In the genomic region with DNA sequence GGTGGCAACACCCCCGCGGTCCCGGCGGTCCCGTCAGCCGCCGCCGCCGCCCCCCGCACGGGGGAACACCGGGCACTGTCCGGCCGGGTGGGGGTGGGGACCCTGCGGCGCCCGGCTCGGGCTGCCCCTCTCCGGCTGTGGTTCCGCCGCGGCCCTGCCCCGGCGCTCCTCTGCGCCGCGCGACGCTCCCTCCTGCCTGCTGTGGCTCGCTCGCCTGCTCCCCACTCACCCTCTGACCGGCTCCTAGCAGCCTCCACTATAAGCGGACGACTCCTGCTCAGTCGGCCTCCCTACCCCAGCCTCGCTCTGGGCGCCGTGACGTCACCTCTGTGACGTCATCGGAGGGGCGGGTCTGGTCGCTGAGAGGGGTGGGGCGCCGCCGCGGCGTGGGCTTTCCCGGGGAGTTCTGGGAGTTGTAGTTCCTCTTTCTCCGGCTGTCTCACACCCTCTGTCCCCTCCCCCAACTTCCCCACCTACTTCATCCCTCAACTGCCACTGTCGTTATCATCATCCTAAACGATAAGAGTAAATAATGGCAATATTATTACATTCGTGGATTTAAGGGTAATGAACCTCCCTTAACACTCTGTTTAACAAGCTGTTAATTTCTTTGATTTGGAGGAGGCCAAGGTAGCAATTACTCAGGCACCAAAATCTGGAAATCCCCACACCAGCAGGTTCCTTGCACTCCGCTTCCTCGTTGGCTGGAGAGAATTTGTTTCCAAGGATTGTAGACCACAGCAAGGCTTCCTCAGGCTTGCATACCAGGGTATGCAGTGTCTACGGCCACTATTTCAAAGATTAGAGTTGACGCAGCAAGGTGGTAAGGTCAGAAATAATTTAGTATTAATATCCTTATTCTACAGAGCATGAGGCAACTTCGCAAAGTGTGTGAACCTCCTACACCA, we compare ENCODE assay signal across 1 cellular context.
TF ChIP-seq lines count a peak whose summit lies in the region.

A gene (minus strand): TSS at position 308 of the 908 bp plus-strand sequence. CDS start 405 bp downstream, outside the sequence.

TF ChIP-seq in K562, 482 proteins besides CTCF, POLR2A, EP300 and RAD21 (continued from another document and continues in another):
- TF ChIP-seq FUS (optimal IDR thresholded peaks at IDR 0.05; ENCODE audit: low read depth, low read length) (peak; percentile 83), NCOA1 (IDR thresholded peaks at IDR 0.05; ENCODE audit: low read depth) (peak; percentile 87; the same call in 1 of the 2 replicates), ZNF707 (CRISPR knock-in tag; conservative IDR thresholded peaks at IDR 0.05) (no peak), PHB2 (IDR thresholded peaks at IDR 0.05; ENCODE audit: low read depth) (no peak), POLR2AphosphoS5 (IDR thresholded peaks at IDR 0.05; ENCODE audit: control insufficient read depth, insufficient read depth, low read depth, low read length) (peak; percentile 78), ZNF589 (CRISPR knock-in tag; IDR thresholded peaks at IDR 0.05; ENCODE audit: low read depth) (peak; percentile 95), TAF15 (IDR thresholded peaks at IDR 0.05; ENCODE audit: low read depth, low read length) (no peak), BCOR (IDR thresholded peaks at IDR 0.05) (peak; percentile 11; the same call in 1 of the 2 replicates), CREB1 (IDR thresholded peaks at IDR 0.05) (peak; percentile 98), CREB1 (CRISPR knock-in tag; IDR thresholded peaks at IDR 0.05) (peak; percentile 98), GABPA (tag; conservative IDR thresholded peaks at IDR 0.05; ENCODE audit: low read depth) (peak; percentile 66; the same call in 1 of the 2 replicates), SIN3A (IDR thresholded peaks at IDR 0.05; ENCODE audit: borderline replicate concordance in 2 of 2, control insufficient read depth in 1 of 2, low read depth in 2 of 2, low read length in 2 of 2) (peak in 1 of 2 experiments; percentile 27; a peak in 2 of 4 replicates), FOXK2 (conservative IDR thresholded peaks at IDR 0.05 in 1 of 2, IDR thresholded peaks at IDR 0.05 in 1 of 2; ENCODE audit: low read depth in 2 of 2) (0 out of 4 replicates have a peak, but pooled peaks of 1 of the 2 experiments have one; percentile 14), HNRNPH1 (optimal IDR thresholded peaks at IDR 0.05; ENCODE audit: low read depth, low read length) (no peak), E2F3 (CRISPR knock-in tag; IDR thresholded peaks at IDR 0.05) (0 out of 2 replicates have a peak, but pooled peaks have one; percentile 60), PTBP1 (IDR thresholded peaks at IDR 0.05; ENCODE audit: low read depth, low read length) (no peak), ZFX (CRISPR knock-in tag; IDR thresholded peaks at IDR 0.05) (peak; percentile 86), ZNF780A (CRISPR knock-in tag; IDR thresholded peaks at IDR 0.05) (no peak), KLF1 (tag; IDR thresholded peaks at IDR 0.05) (peak; percentile 93)
- TF ChIP-seq, protein P1, sequence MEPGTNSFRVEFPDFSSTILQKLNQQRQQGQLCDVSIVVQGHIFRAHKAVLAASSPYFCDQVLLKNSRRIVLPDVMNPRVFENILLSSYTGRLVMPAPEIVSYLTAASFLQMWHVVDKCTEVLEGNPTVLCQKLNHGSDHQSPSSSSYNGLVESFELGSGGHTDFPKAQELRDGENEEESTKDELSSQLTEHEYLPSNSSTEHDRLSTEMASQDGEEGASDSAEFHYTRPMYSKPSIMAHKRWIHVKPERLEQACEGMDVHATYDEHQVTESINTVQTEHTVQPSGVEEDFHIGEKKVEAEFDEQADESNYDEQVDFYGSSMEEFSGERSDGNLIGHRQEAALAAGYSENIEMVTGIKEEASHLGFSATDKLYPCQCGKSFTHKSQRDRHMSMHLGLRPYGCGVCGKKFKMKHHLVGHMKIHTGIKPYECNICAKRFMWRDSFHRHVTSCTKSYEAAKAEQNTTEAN (CRISPR knock-in tag; IDR thresholded peaks at IDR 0.05): no peak
- TF ChIP-seq, protein P2, sequence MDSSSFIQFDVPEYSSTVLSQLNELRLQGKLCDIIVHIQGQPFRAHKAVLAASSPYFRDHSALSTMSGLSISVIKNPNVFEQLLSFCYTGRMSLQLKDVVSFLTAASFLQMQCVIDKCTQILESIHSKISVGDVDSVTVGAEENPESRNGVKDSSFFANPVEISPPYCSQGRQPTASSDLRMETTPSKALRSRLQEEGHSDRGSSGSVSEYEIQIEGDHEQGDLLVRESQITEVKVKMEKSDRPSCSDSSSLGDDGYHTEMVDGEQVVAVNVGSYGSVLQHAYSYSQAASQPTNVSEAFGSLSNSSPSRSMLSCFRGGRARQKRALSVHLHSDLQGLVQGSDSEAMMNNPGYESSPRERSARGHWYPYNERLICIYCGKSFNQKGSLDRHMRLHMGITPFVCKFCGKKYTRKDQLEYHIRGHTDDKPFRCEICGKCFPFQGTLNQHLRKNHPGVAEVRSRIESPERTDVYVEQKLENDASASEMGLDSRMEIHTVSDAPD (CRISPR knock-in tag; IDR thresholded peaks at IDR 0.05): 0 out of 2 replicates have a peak, but pooled peaks have one; percentile 53
- TF ChIP-seq, protein P3, sequence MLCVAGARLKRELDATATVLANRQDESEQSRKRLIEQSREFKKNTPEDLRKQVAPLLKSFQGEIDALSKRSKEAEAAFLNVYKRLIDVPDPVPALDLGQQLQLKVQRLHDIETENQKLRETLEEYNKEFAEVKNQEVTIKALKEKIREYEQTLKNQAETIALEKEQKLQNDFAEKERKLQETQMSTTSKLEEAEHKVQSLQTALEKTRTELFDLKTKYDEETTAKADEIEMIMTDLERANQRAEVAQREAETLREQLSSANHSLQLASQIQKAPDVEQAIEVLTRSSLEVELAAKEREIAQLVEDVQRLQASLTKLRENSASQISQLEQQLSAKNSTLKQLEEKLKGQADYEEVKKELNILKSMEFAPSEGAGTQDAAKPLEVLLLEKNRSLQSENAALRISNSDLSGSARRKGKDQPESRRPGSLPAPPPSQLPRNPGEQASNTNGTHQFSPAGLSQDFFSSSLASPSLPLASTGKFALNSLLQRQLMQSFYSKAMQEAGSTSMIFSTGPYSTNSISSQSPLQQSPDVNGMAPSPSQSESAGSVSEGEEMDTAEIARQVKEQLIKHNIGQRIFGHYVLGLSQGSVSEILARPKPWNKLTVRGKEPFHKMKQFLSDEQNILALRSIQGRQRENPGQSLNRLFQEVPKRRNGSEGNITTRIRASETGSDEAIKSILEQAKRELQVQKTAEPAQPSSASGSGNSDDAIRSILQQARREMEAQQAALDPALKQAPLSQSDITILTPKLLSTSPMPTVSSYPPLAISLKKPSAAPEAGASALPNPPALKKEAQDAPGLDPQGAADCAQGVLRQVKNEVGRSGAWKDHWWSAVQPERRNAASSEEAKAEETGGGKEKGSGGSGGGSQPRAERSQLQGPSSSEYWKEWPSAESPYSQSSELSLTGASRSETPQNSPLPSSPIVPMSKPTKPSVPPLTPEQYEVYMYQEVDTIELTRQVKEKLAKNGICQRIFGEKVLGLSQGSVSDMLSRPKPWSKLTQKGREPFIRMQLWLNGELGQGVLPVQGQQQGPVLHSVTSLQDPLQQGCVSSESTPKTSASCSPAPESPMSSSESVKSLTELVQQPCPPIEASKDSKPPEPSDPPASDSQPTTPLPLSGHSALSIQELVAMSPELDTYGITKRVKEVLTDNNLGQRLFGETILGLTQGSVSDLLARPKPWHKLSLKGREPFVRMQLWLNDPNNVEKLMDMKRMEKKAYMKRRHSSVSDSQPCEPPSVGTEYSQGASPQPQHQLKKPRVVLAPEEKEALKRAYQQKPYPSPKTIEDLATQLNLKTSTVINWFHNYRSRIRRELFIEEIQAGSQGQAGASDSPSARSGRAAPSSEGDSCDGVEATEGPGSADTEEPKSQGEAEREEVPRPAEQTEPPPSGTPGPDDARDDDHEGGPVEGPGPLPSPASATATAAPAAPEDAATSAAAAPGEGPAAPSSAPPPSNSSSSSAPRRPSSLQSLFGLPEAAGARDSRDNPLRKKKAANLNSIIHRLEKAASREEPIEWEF (CRISPR knock-in tag; IDR thresholded peaks at IDR 0.05): peak; percentile 89; the same call in 1 of the 2 replicates
- TF ChIP-seq, protein P4, sequence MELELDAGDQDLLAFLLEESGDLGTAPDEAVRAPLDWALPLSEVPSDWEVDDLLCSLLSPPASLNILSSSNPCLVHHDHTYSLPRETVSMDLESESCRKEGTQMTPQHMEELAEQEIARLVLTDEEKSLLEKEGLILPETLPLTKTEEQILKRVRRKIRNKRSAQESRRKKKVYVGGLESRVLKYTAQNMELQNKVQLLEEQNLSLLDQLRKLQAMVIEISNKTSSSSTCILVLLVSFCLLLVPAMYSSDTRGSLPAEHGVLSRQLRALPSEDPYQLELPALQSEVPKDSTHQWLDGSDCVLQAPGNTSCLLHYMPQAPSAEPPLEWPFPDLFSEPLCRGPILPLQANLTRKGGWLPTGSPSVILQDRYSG (tag; conservative IDR thresholded peaks at IDR 0.05; ENCODE audit: low read depth): peak; percentile 67; the same call in 1 of the 2 replicates
- TF ChIP-seq, protein P5, sequence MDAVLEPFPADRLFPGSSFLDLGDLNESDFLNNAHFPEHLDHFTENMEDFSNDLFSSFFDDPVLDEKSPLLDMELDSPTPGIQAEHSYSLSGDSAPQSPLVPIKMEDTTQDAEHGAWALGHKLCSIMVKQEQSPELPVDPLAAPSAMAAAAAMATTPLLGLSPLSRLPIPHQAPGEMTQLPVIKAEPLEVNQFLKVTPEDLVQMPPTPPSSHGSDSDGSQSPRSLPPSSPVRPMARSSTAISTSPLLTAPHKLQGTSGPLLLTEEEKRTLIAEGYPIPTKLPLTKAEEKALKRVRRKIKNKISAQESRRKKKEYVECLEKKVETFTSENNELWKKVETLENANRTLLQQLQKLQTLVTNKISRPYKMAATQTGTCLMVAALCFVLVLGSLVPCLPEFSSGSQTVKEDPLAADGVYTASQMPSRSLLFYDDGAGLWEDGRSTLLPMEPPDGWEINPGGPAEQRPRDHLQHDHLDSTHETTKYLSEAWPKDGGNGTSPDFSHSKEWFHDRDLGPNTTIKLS (IDR thresholded peaks at IDR 0.05; ENCODE audit: borderline replicate concordance, low read depth): peak; percentile 73
- TF ChIP-seq, protein P6, sequence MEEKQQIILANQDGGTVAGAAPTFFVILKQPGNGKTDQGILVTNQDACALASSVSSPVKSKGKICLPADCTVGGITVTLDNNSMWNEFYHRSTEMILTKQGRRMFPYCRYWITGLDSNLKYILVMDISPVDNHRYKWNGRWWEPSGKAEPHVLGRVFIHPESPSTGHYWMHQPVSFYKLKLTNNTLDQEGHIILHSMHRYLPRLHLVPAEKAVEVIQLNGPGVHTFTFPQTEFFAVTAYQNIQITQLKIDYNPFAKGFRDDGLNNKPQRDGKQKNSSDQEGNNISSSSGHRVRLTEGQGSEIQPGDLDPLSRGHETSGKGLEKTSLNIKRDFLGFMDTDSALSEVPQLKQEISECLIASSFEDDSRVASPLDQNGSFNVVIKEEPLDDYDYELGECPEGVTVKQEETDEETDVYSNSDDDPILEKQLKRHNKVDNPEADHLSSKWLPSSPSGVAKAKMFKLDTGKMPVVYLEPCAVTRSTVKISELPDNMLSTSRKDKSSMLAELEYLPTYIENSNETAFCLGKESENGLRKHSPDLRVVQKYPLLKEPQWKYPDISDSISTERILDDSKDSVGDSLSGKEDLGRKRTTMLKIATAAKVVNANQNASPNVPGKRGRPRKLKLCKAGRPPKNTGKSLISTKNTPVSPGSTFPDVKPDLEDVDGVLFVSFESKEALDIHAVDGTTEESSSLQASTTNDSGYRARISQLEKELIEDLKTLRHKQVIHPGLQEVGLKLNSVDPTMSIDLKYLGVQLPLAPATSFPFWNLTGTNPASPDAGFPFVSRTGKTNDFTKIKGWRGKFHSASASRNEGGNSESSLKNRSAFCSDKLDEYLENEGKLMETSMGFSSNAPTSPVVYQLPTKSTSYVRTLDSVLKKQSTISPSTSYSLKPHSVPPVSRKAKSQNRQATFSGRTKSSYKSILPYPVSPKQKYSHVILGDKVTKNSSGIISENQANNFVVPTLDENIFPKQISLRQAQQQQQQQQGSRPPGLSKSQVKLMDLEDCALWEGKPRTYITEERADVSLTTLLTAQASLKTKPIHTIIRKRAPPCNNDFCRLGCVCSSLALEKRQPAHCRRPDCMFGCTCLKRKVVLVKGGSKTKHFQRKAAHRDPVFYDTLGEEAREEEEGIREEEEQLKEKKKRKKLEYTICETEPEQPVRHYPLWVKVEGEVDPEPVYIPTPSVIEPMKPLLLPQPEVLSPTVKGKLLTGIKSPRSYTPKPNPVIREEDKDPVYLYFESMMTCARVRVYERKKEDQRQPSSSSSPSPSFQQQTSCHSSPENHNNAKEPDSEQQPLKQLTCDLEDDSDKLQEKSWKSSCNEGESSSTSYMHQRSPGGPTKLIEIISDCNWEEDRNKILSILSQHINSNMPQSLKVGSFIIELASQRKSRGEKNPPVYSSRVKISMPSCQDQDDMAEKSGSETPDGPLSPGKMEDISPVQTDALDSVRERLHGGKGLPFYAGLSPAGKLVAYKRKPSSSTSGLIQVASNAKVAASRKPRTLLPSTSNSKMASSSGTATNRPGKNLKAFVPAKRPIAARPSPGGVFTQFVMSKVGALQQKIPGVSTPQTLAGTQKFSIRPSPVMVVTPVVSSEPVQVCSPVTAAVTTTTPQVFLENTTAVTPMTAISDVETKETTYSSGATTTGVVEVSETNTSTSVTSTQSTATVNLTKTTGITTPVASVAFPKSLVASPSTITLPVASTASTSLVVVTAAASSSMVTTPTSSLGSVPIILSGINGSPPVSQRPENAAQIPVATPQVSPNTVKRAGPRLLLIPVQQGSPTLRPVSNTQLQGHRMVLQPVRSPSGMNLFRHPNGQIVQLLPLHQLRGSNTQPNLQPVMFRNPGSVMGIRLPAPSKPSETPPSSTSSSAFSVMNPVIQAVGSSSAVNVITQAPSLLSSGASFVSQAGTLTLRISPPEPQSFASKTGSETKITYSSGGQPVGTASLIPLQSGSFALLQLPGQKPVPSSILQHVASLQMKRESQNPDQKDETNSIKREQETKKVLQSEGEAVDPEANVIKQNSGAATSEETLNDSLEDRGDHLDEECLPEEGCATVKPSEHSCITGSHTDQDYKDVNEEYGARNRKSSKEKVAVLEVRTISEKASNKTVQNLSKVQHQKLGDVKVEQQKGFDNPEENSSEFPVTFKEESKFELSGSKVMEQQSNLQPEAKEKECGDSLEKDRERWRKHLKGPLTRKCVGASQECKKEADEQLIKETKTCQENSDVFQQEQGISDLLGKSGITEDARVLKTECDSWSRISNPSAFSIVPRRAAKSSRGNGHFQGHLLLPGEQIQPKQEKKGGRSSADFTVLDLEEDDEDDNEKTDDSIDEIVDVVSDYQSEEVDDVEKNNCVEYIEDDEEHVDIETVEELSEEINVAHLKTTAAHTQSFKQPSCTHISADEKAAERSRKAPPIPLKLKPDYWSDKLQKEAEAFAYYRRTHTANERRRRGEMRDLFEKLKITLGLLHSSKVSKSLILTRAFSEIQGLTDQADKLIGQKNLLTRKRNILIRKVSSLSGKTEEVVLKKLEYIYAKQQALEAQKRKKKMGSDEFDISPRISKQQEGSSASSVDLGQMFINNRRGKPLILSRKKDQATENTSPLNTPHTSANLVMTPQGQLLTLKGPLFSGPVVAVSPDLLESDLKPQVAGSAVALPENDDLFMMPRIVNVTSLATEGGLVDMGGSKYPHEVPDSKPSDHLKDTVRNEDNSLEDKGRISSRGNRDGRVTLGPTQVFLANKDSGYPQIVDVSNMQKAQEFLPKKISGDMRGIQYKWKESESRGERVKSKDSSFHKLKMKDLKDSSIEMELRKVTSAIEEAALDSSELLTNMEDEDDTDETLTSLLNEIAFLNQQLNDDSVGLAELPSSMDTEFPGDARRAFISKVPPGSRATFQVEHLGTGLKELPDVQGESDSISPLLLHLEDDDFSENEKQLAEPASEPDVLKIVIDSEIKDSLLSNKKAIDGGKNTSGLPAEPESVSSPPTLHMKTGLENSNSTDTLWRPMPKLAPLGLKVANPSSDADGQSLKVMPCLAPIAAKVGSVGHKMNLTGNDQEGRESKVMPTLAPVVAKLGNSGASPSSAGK (IDR thresholded peaks at IDR 0.05): peak; percentile 75; the same call in 1 of the 2 replicates
- TF ChIP-seq, protein P7, sequence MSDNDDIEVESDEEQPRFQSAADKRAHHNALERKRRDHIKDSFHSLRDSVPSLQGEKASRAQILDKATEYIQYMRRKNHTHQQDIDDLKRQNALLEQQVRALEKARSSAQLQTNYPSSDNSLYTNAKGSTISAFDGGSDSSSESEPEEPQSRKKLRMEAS (CRISPR knock-in tag; IDR thresholded peaks at IDR 0.05): peak; percentile 79
